Comparison of ENCODE assay signal across 21 cellular contexts in genomic region chr6:137863126-137863996, GRCh38. TPM values are rescaled to one million over a fixed set of nuclear protein-coding genes. Genes with fewer than 3 reads are reported as not detected.
A peak's percentile ranks its signal among the peaks of the same experiment; 100 is the strongest.
DNase-seq lines count a peak whose midpoint lies in the region; ATAC-seq and TF ChIP-seq lines count a peak whose summit lies in the region.
"Had no signal": no experiment of that assay in that cellular context is flagged by ENCODE, and none has a peak within 500 bp of the region (broad histone marks: within the 10 kb centered on the region; RNA-seq: fewer than 3 reads in every experiment).

No MANE protein-coding gene starts in this region.

- no peaks in the 10 kb centered on the region for H3K27me3 ChIP-seq in right atrium auricular region
- H3K27me3 ChIP-seq in right lobe of liver, result no peaks in the 10 kb centered on the region
- H3K27me3 ChIP-seq: body of pancreas, thyroid gland had no signal

- peaks cover 45% of the 10 kb centered on the region for H3K4me1 Mint-ChIP-seq in brain

- H3K27me3 Mint-ChIP-seq in brain, result peaks cover 23% of the 10 kb centered on the region
- H3K27me3 Mint-ChIP-seq: activated CD4-positive, alpha-beta memory T cell treated with anti-CD3 and anti-CD28 coated beads for 36 hours; activated naive CD4-positive, alpha-beta T cell treated with anti-CD3 and anti-CD28 coated beads, Interleukin-2, amount 50 U/mL, for 24 hours; activated T-cell treated with anti-CD3 and anti-CD28 coated beads, Interleukin-2, amount 50 U/mL, for 24 hours; naive thymus-derived CD4-positive, alpha-beta T cell had no signal

- TF ChIP-seq CTCF in right atrium auricular region (IDR thresholded peaks at IDR 0.05), result no peak
- no peak for TF ChIP-seq CTCF in brain (conservative IDR thresholded peaks at IDR 0.05)
- TF ChIP-seq CTCF in right lobe of liver (IDR thresholded peaks at IDR 0.05), result no peak
- no peak for TF ChIP-seq CTCF in lower leg skin (IDR thresholded peaks at IDR 0.05)

- no peaks in the 10 kb centered on the region for H3K36me3 ChIP-seq in right atrium auricular region
- no peaks in the 10 kb centered on the region for H3K36me3 ChIP-seq in right lobe of liver
- H3K36me3 ChIP-seq: prostate gland, thyroid gland had no signal

- H3K36me3 Mint-ChIP-seq in brain, result no peaks in the 10 kb centered on the region

- H3K4me3 ChIP-seq in right atrium auricular region, result no peak overlapping the region
- no peak overlapping the region for H3K4me3 ChIP-seq in right lobe of liver
- H3K4me3 ChIP-seq in lower leg skin (ENCODE audit: low read depth, poor library complexity, severe bottlenecking), result no peak overlapping the region
- H3K4me3 ChIP-seq: body of pancreas, prostate gland, thyroid gland had no signal

- H3K4me1 ChIP-seq in right atrium auricular region (peaks cover 0 to 6% of the 10 kb centered on the region in 2 donors), right lobe of liver (peaks cover 0 to 7% (median 0%) of the 10 kb centered on the region in 4 donors)
- H3K4me1 ChIP-seq: prostate gland had no signal

- no peak for ATAC-seq in left cardiac atrium
- no peak for ATAC-seq in right lobe of liver
- no peak for ATAC-seq in GM19455 (IDR thresholded peaks at IDR 0.05; ENCODE audit: unreplicated experiment)
- ATAC-seq: body of pancreas; naive thymus-derived CD4-positive, alpha-beta T cell; stimulated activated effector memory CD8-positive, alpha-beta T cell treated with anti-CD3 and anti-CD28 coated beads, Interleukin-12 subunit alpha, Interleukin-12 subunit beta, amount 100 ng/mL, for 72 hours had no signal

- peaks cover 0 to 6% (median 0%) of the 10 kb centered on the region in 5 experiments for H3K9me3 Mint-ChIP-seq in brain
- H3K9me3 Mint-ChIP-seq: activated CD4-positive, alpha-beta memory T cell treated with anti-CD3 and anti-CD28 coated beads for 36 hours; activated naive CD4-positive, alpha-beta T cell treated with anti-CD3 and anti-CD28 coated beads, Interleukin-2, amount 50 U/mL, for 24 hours; activated T-cell treated with anti-CD3 and anti-CD28 coated beads, Interleukin-2, amount 50 U/mL, for 24 hours; CD4-positive, alpha-beta T cell; stimulated activated effector memory CD8-positive, alpha-beta T cell treated with anti-CD3 and anti-CD28 coated beads, Interleukin-12 subunit alpha, Interleukin-12 subunit beta, amount 100 ng/mL, for 72 hours had no signal

- TF ChIP-seq POLR2A in right lobe of liver (IDR thresholded peaks at IDR 0.05) (no peak), lower leg skin (IDR thresholded peaks at IDR 0.05) (no peak)

- DNase-seq in right atrium auricular region (ENCODE audit: low spot score), result no peak
- DNase-seq in left cardiac atrium, result no peak
- no peak for DNase-seq in right lobe of liver
- no peak for DNase-seq in 8988T
- DNase-seq in medulla oblongata (ENCODE audit: extremely low spot score), result no peak
- DNase-seq in lower leg skin (ENCODE audit: low spot score in 2 of 2), result no peak
- DNase-seq: activated CD4-positive, alpha-beta memory T cell treated with anti-CD3 and anti-CD28 coated beads for 36 hours; activated T-cell treated with anti-CD3 and anti-CD28 coated beads, Interleukin-2, amount 50 U/mL, for 24 hours; body of pancreas; CD4-positive, alpha-beta T cell; cortex of kidney; DMS79; naive thymus-derived CD4-positive, alpha-beta T cell; NCI-H1694; NCI-H446 treated with DMSO at 0.1 percent for 48 hours; thyroid gland had no signal

- intact Hi-C loops in left cardiac atrium (cut with DNase I), result loop anchor here in 1 of 2 donors (10.0 kb wide), 1 partner anchor 81 kb away; no protein-coding TSS in a partner anchor
- intact Hi-C loops in right lobe of liver (cut with DNase I), result loop anchor here in 1 of 2 donors (10.0 kb wide), 1 partner anchor 139 kb away; no protein-coding TSS in a partner anchor
- intact Hi-C loops in lower leg skin (cut with DNase I; ENCODE audit: low total_unique reads), result no loop called here

- H3K9me3 ChIP-seq in right atrium auricular region (no peaks in the 10 kb centered on the region), right lobe of liver (no peaks in the 10 kb centered on the region)
- H3K9me3 ChIP-seq: body of pancreas, prostate gland, thyroid gland had no signal

- 60% methylated on average over 5 of the region's 5 CpGs for WGBS in right lobe of liver (ENCODE audit: insufficient coverage, low coverage, low lambda C conversion rate, missing lambda C conversion rate)
- 76% methylated on average over 5 of the region's 5 CpGs for WGBS in lower leg skin, 2 donors

- peak overlapping the region in 3 of 5 experiments; percentile 32 to 85 (median 75) for H3K27ac Mint-ChIP-seq in brain
- H3K27ac Mint-ChIP-seq: activated CD4-positive, alpha-beta memory T cell treated with anti-CD3 and anti-CD28 coated beads for 36 hours; activated T-cell treated with anti-CD3 and anti-CD28 coated beads, Interleukin-2, amount 50 U/mL, for 24 hours had no signal

- H3K27ac ChIP-seq in right atrium auricular region (peak overlapping the region; percentile 40 to 45), right lobe of liver (peak overlapping the region in 2 of 3 donors; percentile 6 to 15)
- H3K27ac ChIP-seq: prostate gland, thyroid gland had no signal

- H3K4me3 Mint-ChIP-seq in brain, result peak overlapping the region in 3 of 5 experiments; percentile 12 to 63 (median 53)
- H3K4me3 Mint-ChIP-seq: activated CD4-positive, alpha-beta memory T cell treated with anti-CD3 and anti-CD28 coated beads for 36 hours; activated naive CD4-positive, alpha-beta T cell treated with anti-CD3 and anti-CD28 coated beads, Interleukin-2, amount 50 U/mL, for 24 hours; activated T-cell treated with anti-CD3 and anti-CD28 coated beads, Interleukin-2, amount 50 U/mL, for 24 hours; CD4-positive, alpha-beta T cell; naive thymus-derived CD4-positive, alpha-beta T cell; stimulated activated effector memory CD8-positive, alpha-beta T cell treated with anti-CD3 and anti-CD28 coated beads, Interleukin-12 subunit alpha, Interleukin-12 subunit beta, amount 100 ng/mL, for 72 hours had no signal

RNA-seq across cellular contexts. Expression of gene TNFAIP3, which starts 3.7 kb away (rescaled TPM):
- total RNA-seq in right atrium auricular region, result 10 to 100 TPM in 1 of 2 donors, 1 to 10 TPM in 1; 8.5 to 14.5 TPM
- 10 to 100 TPM; 10.9 to 13.6 TPM for total RNA-seq in left cardiac atrium
- polyA plus RNA-seq in brain (ENCODE audit: insufficient read depth, low read depth, low replicate concordance), result 2.1 TPM
- 10 to 100 TPM in 5 of 6 experiments, 1 to 10 TPM in 1; 8.3 to 38.1 (median 13.6) TPM for total RNA-seq in right lobe of liver
- 10 to 100 TPM; 13.4 to 29.9 (median 26.2) TPM for total RNA-seq in lower leg skin
